In genomic region chr22:31160328-31160978, GRCh38 we compare ENCODE assay signal across 8 cellular contexts. TPM values are rescaled to one million over a fixed set of nuclear protein-coding genes. Genes with fewer than 3 reads are reported as not detected.
DNase-seq lines count a peak whose midpoint lies in the region; ATAC-seq and TF ChIP-seq lines count a peak whose summit lies in the region.

No MANE protein-coding gene starts in this region.

- H3K4me3 ChIP-seq in OCI-LY3 (ENCODE audit: low read length) = peak overlapping the region; percentile 94
- H3K4me3 ChIP-seq in lower leg skin (ENCODE audit: low read depth, poor library complexity, severe bottlenecking) = peak overlapping the region; percentile 64

- TF ChIP-seq POLR2A in lower leg skin (IDR thresholded peaks at IDR 0.05) = no peak

- DNase-seq in Ammon's horn (ENCODE audit: low spot score) = peak; percentile 31
- DNase-seq in caudate nucleus (lab: John Stamatoyannopoulos, UW) = peak in 13 of 61 donors; percentile 27 to 64 (median 45)
- no peak for DNase-seq in lower leg skin (ENCODE audit: low spot score in 2 of 2)
- DNase-seq in substantia nigra (lab: John Stamatoyannopoulos, UW) = peak in 12 of 49 donors; percentile 30 to 74 (median 54)
- no peak for DNase-seq in amniotic stem cell (lab: John Stamatoyannopoulos, UW)
- no peak for DNase-seq in DMS79 (lab: John Stamatoyannopoulos, UW)

- peak overlapping the region; percentile 75 for H3K9ac ChIP-seq in OCI-LY3 (ENCODE audit: low read length)

- H3K36me3 ChIP-seq in OCI-LY3 (replicated peaks; ENCODE audit: low read depth, low read length) = peaks cover 3% of the 10 kb centered on the region

- H3K9me3 ChIP-seq in OCI-LY3 (ENCODE audit: insufficient read depth, low read length) = no peaks in the 10 kb centered on the region

- peak; percentile 19 for ATAC-seq in GM21717 (IDR thresholded peaks at IDR 0.05; ENCODE audit: unreplicated experiment)

- peaks cover 12% of the 10 kb centered on the region for H3K4me1 ChIP-seq in OCI-LY3 (ENCODE audit: low read length)

- no peaks in the 10 kb centered on the region for H3K27me3 ChIP-seq in OCI-LY3 (ENCODE audit: low read depth, low read length)

- peaks cover 21% of the 10 kb centered on the region for H3K79me2 ChIP-seq in OCI-LY3 (ENCODE audit: low read length)

- H3K4me2 ChIP-seq in OCI-LY3 (ENCODE audit: low read length) = peak overlapping the region; percentile 92

- 1 to 4% methylated on average over 32 of the region's 32 CpGs for WGBS in lower leg skin, 2 donors

- H2AFZ ChIP-seq in OCI-LY3 (ENCODE audit: low read depth, low read length) = peak overlapping the region; percentile 23; the same call in 1 of the 2 replicates

- no peak for TF ChIP-seq CTCF in OCI-LY3 (IDR thresholded peaks at IDR 0.05; ENCODE audit: low read depth, low read length)
- TF ChIP-seq CTCF in lower leg skin (IDR thresholded peaks at IDR 0.05) = no peak

- no peak overlapping the region for H3K27ac ChIP-seq in OCI-LY3 (ENCODE audit: low read length)
- H3K27ac ChIP-seq in caudate nucleus (ENCODE audit: low read depth, low read length) = peak overlapping the region; percentile 32
- peak overlapping the region; percentile 79 for H3K27ac ChIP-seq in substantia nigra (ENCODE audit: low read depth, low read length, poor library complexity, severe bottlenecking)

- H4K20me1 ChIP-seq in OCI-LY3 (ENCODE audit: insufficient read depth, low read length) = no peaks in the 10 kb centered on the region

- intact Hi-C loops in lower leg skin (cut with DNase I; ENCODE audit: low total_unique reads) = no loop called here

RNA-seq across cellular contexts. Expression of gene RNF185, which starts 0.5 kb away (rescaled TPM):
- 10 to 100 TPM; 29.0 to 59.0 (median 44.7) TPM for total RNA-seq in lower leg skin

RNA-seq across cellular contexts. Expression of gene PLA2G3, which starts 20.1 kb away (rescaled TPM):
- total RNA-seq in lower leg skin = 10 to 100 TPM in 2 of 4 donors, 1 to 10 TPM in 2; 6.5 to 11.3 (median 8.7) TPM

RNA-seq across cellular contexts. Expression of gene INPP5J, which starts 37.7 kb away (rescaled TPM):
- total RNA-seq in lower leg skin = 1 to 10 TPM; 1.4 to 4.2 (median 2.9) TPM

RNA-seq across cellular contexts. Expression of gene LIMK2, which starts 51.6 kb away (rescaled TPM):
- 100 to 1,000 TPM; 135 to 218 (median 168) TPM for total RNA-seq in lower leg skin

RNA-seq across cellular contexts. Expression of gene SELENOM, which starts 53.1 kb away (rescaled TPM):
- total RNA-seq in lower leg skin = 100 to 1,000 TPM in 2 of 4 donors, 10 to 100 TPM in 2; 66.6 to 164 (median 92.8) TPM
